ENCODE assay signal across 8 cellular contexts in the genomic region with DNA sequence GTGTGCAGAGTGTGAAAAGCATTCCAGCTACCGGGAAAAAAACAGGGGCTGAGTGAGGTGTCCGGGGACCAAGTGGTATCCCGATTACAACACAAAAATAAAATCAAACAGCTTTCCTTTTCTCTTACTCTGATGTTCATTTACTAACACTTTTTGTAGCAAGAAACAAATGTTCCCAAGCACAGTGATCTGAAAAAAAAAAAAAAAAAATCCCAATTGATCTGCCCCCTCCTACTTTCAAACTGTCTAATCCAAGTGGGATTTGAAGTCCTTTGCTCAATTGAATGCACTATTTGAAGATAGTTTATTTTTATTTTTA. TPM values are rescaled to one million over a fixed set of nuclear protein-coding genes. Genes with fewer than 3 reads are reported as not detected.
DNase-seq lines count a peak whose midpoint lies in the region; ATAC-seq and TF ChIP-seq lines count a peak whose summit lies in the region.
"Had no signal": no experiment of that assay in that cellular context is flagged by ENCODE, and none has a peak within 500 bp of the region (broad histone marks: within the 10 kb centered on the region; RNA-seq: fewer than 3 reads in every experiment).

No MANE protein-coding gene starts in this region.

- H3K27me3 Mint-ChIP-seq in IgD-negative memory B cell: peaks cover 2% of the 10 kb centered on the region

- DNase-seq in astrocyte of the spinal cord (ENCODE audit: low read depth, low spot score) (no peak), left lung (no peak), stomach (no peak), HCEC 1CT (no peak), DMS 273 treated with DMSO at 0.1 percent for 48 hours (lab: John Stamatoyannopoulos, UW) (no peak)
- DNase-seq: SIG-M5 had no signal

- H3K27ac ChIP-seq in left lung (no peak overlapping the region), stomach (peak overlapping the region; percentile 95 to 98 (median 96))

- intact Hi-C loops in left lung (cut with DNase I): no loop called here
- intact Hi-C loops in stomach (cut with DNase I; ENCODE audit: low total_unique reads): no loop called here

- H3K36me3 ChIP-seq in left lung (no peaks in the 10 kb centered on the region), stomach (peaks cover 0 to 8% (median 0%) of the 10 kb centered on the region in 4 donors)

- H3K4me1 ChIP-seq in left lung (peaks cover 0 to 26% of the 10 kb centered on the region in 2 donors), stomach (peaks cover 37 to 72% (median 60%) of the 10 kb centered on the region in 4 donors)

- H3K36me3 Mint-ChIP-seq in IgD-negative memory B cell: peaks cover 2% of the 10 kb centered on the region

- no peak for TF ChIP-seq EP300 in stomach (IDR thresholded peaks at IDR 0.05)

- peak overlapping the region; percentile 86 to 97 (median 94) for H3K4me3 Mint-ChIP-seq in IgD-negative memory B cell

- in situ Hi-C loops in astrocyte of the spinal cord (cut with HindIII; ENCODE audit: low sequenced_read_pairs): no loop called here

- TF ChIP-seq CTCF in astrocyte of the spinal cord (IDR thresholded peaks at IDR 0.05; ENCODE audit: low read depth, low read length) (no peak), left lung (IDR thresholded peaks at IDR 0.05) (no peak), stomach (IDR thresholded peaks at IDR 0.05) (no peak)

- H3K9me3 ChIP-seq in left lung (no peaks in the 10 kb centered on the region), stomach (no peaks in the 10 kb centered on the region)

- WGBS in stomach, 5 donors: 1 to 4% (median 3%) methylated on average over 3 of the region's 3 CpGs

- H3K4me1 Mint-ChIP-seq in IgD-negative memory B cell: peaks cover 15 to 28% (median 16%) of the 10 kb centered on the region in 3 donors

- H3K9me3 Mint-ChIP-seq in IgD-negative memory B cell: no peaks in the 10 kb centered on the region

- H3K27me3 ChIP-seq in left lung: peaks cover 0 to 52% of the 10 kb centered on the region in 2 donors
- H3K27me3 ChIP-seq in stomach: peaks cover 0 to 20% (median 0%) of the 10 kb centered on the region in 3 donors

- H3K4me3 ChIP-seq in astrocyte of the spinal cord (ENCODE audit: low read depth, low read length) (peak overlapping the region; percentile 71), left lung (peak overlapping the region; percentile 21 to 57), stomach (peak overlapping the region; percentile 84 to 86 (median 86))

- H3K27ac Mint-ChIP-seq in IgD-negative memory B cell: peak overlapping the region in 2 of 3 donors; percentile 59 to 74

- TF ChIP-seq POLR2A in stomach (IDR thresholded peaks at IDR 0.05): no peak

- ATAC-seq in left lung: no peak
- ATAC-seq in HG02840 (IDR thresholded peaks at IDR 0.05; ENCODE audit: low FRiP score, unreplicated experiment): no peak

RNA-seq across cellular contexts. Expression of gene BACE2, which starts 1.3 kb away (rescaled TPM):
- polyA plus RNA-seq in IgD-negative memory B cell (91.4 TPM), stomach (10 to 100 TPM; 18.5 to 56.2 (median 36.2) TPM)
- total RNA-seq in left lung (10 to 100 TPM; 41.5 to 44.6 TPM), stomach (100 to 1,000 TPM in 2 of 5 donors, 10 to 100 TPM in 2, 1 to 10 TPM in 1; 7.6 to 244 (median 83.0) TPM)

Comparison
In these comparisons a context has a peak if more than half of its experiments do, and no peak if none do; other contexts are left out.
1. H3K27ac ChIP-seq: peak in stomach (5 of 5); none in left lung (0 of 2).
2. Peak in every context shown above with its lines, with median percentiles within 50 percentile points of each other: H3K4me3 ChIP-seq.